In genomic region chr4:105894570-105895323, GRCh38 we compare ENCODE assay signal across 1 cellular context.
A peak's percentile ranks its signal among the peaks of the same experiment; 100 is the strongest.
TF ChIP-seq lines count a peak whose summit lies in the region.

No MANE protein-coding gene starts in this region.

TF ChIP-seq in HepG2, 621 proteins besides CTCF, POLR2A, EP300 and RAD21 (continued from another document):
- TF ChIP-seq PRDM10 (CRISPR knock-in tag; IDR thresholded peaks at IDR 0.05; ENCODE audit: low read depth) (no peak), ZNF530 (CRISPR knock-in tag; IDR thresholded peaks at IDR 0.05; ENCODE audit: low read depth) (no peak), ZNF737 (CRISPR knock-in tag; IDR thresholded peaks at IDR 0.05; ENCODE audit: borderline replicate concordance) (no peak), MBNL3 (CRISPR knock-in tag; conservative IDR thresholded peaks at IDR 0.05) (no peak), ZFP36 (IDR thresholded peaks at IDR 0.05; ENCODE audit: borderline replicate concordance, low read depth, low read length, partially characterized antibody) (no peak), SRSF1 (optimal IDR thresholded peaks at IDR 0.05; ENCODE audit: low read depth, low read length) (no peak), ZNF784 (CRISPR knock-in tag; IDR thresholded peaks at IDR 0.05; ENCODE audit: borderline replicate concordance) (0 out of 2 replicates have a peak, but pooled peaks have one; percentile 26), ZNF672 (CRISPR knock-in tag; IDR thresholded peaks at IDR 0.05) (peak; percentile 60; the same call in 1 of the 2 replicates), TEAD3 (CRISPR knock-in tag; optimal IDR thresholded peaks at IDR 0.05; ENCODE audit: borderline replicate concordance) (no peak), ZBTB14 (CRISPR knock-in tag; IDR thresholded peaks at IDR 0.05) (no peak), TCF7L2 (IDR thresholded peaks at IDR 0.05; ENCODE audit: low read depth, low read length) (no peak)
